1 cellular context compared by ENCODE assay signal in genomic region chr2:218387369-218388194, GRCh38.
TF ChIP-seq lines count a peak whose summit lies in the region.

No MANE protein-coding gene starts in this region.

TF ChIP-seq in WTC11, 78 proteins besides CTCF, POLR2A, EP300 and RAD21 (continued from another document):
- peak; percentile 42; the same call in 1 of the 2 replicates for TF ChIP-seq ZNF416 (CRISPR knock-in tag; IDR thresholded peaks at IDR 0.05)
- no peak for TF ChIP-seq NFYB (CRISPR knock-in tag; conservative IDR thresholded peaks at IDR 0.05; ENCODE audit: low read depth)
- 0 out of 2 replicates have a peak, but pooled peaks have one; percentile 57 for TF ChIP-seq ZNF232 (CRISPR knock-in tag; IDR thresholded peaks at IDR 0.05)
- TF ChIP-seq ZMAT4 (CRISPR knock-in tag; IDR thresholded peaks at IDR 0.05): no peak
- no peak for TF ChIP-seq GRHL2 (CRISPR knock-in tag; IDR thresholded peaks at IDR 0.05; ENCODE audit: insufficient replicate concordance, severe bottlenecking)
- no peak for TF ChIP-seq ATF1 (CRISPR knock-in tag; IDR thresholded peaks at IDR 0.05)
- TF ChIP-seq TEAD1 (CRISPR knock-in tag; IDR thresholded peaks at IDR 0.05): 0 out of 2 replicates have a peak, but pooled peaks have one; percentile 36
- no peak for TF ChIP-seq OVOL2 (CRISPR knock-in tag; IDR thresholded peaks at IDR 0.05; ENCODE audit: borderline replicate concordance)
- TF ChIP-seq FOXP4 (CRISPR knock-in tag; IDR thresholded peaks at IDR 0.05): no peak
- no peak for TF ChIP-seq E2F1 (CRISPR knock-in tag; IDR thresholded peaks at IDR 0.05)
- TF ChIP-seq EMX1 (CRISPR knock-in tag; IDR thresholded peaks at IDR 0.05): no peak
- TF ChIP-seq GABPB1 (CRISPR knock-in tag; IDR thresholded peaks at IDR 0.05): no peak
- TF ChIP-seq FOXJ3 (CRISPR knock-in tag; IDR thresholded peaks at IDR 0.05; ENCODE audit: borderline replicate concordance): no peak
- TF ChIP-seq TP53 (CRISPR knock-in tag; IDR thresholded peaks at IDR 0.05): peak; percentile 84
- no peak for TF ChIP-seq ERG (CRISPR knock-in tag; IDR thresholded peaks at IDR 0.05)
- no peak for TF ChIP-seq HMGXB4 (CRISPR knock-in tag; IDR thresholded peaks at IDR 0.05)
- TF ChIP-seq ZNF532 (CRISPR knock-in tag; IDR thresholded peaks at IDR 0.05; ENCODE audit: borderline replicate concordance): no peak
- TF ChIP-seq JAZF1 (CRISPR knock-in tag; IDR thresholded peaks at IDR 0.05): no peak
- TF ChIP-seq ATF6 (CRISPR knock-in tag; IDR thresholded peaks at IDR 0.05): no peak
- 0 out of 2 replicates have a peak, but pooled peaks have one; percentile 22 for TF ChIP-seq ZNF138 (CRISPR knock-in tag; conservative IDR thresholded peaks at IDR 0.05)
- TF ChIP-seq RELA (CRISPR knock-in tag; IDR thresholded peaks at IDR 0.05; ENCODE audit: borderline replicate concordance): 0 out of 2 replicates have a peak, but pooled peaks have one; percentile 67
- TF ChIP-seq ZNF121 (CRISPR knock-in tag; IDR thresholded peaks at IDR 0.05): no peak
- no peak for TF ChIP-seq SOX15 (CRISPR knock-in tag; IDR thresholded peaks at IDR 0.05)
- no peak for TF ChIP-seq AFF4 (CRISPR knock-in tag; IDR thresholded peaks at IDR 0.05; ENCODE audit: borderline replicate concordance)
- TF ChIP-seq NR2C2 (CRISPR knock-in tag; IDR thresholded peaks at IDR 0.05): no peak
